In the genomic region with DNA sequence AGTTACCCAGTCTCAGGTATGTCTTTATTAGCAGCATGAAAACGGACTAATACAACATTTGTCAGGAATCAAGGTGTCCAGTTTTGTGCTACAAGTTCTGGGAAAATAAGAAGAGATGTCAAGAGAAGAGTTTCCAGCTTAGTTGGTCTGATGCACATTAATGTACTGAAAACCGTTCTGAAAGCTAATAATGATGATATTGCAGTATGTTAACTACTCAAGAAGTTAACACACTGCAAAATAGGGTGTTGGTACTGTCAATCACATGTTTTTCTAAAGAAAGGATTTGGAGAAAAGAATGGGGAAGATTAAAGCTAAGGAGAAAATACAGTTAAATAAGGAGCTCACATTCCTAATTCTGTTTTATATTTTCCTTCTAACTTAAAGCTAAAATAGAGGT, we compare ENCODE assay signal across 13 cellular contexts.
DNase-seq lines count a peak whose midpoint lies in the region; TF ChIP-seq lines count a peak whose summit lies in the region.
"Had no signal": no experiment of that assay in that cellular context is flagged by ENCODE, and none has a peak within 500 bp of the region (broad histone marks: within the 10 kb centered on the region; RNA-seq: fewer than 3 reads in every experiment).

No MANE protein-coding gene starts in this region.

- H4K8ac ChIP-seq in mesendoderm (ENCODE audit: low read depth, low read length), result no peak overlapping the region

- peak overlapping the region; percentile 51 for H3K27ac Mint-ChIP-seq in MCF 10A (ENCODE audit: low read depth, unreplicated experiment)
- peak overlapping the region; percentile 52 for H3K27ac Mint-ChIP-seq in mesothelial cell of epicardium
- H3K27ac Mint-ChIP-seq: IgD-negative memory B cell had no signal

- H2BK5ac ChIP-seq in mesendoderm (ENCODE audit: low read length), result no peak overlapping the region

- no peak overlapping the region for H3K56ac ChIP-seq in mesendoderm (ENCODE audit: low read length)

- POLR2A ChIA-PET in MCF 10A (lab: Yijun Ruan, JAX), result interaction anchor here (0.6 to 0.8 kb wide), 2 partner anchors 30 to 814 kb away, joined by 3 to 4 read pairs; no protein-coding TSS in a partner anchor

- H3K23ac ChIP-seq in mesendoderm (ENCODE audit: low read length), result no peak overlapping the region

- no peaks in the 10 kb centered on the region for H3K27me3 Mint-ChIP-seq in MCF 10A (ENCODE audit: insufficient read depth, unreplicated experiment)
- no peaks in the 10 kb centered on the region for H3K27me3 Mint-ChIP-seq in mesothelial cell of epicardium (ENCODE audit: low read depth)
- H3K27me3 Mint-ChIP-seq: IgD-negative memory B cell had no signal

- DNase-seq in MCF 10A (ENCODE audit: unreplicated experiment) (no peak), breast epithelium (ENCODE audit: low spot score in 2 of 2) (no peak), adipocyte (ENCODE audit: low read depth) (no peak), mesothelial cell of epicardium (ENCODE audit: low spot score in 2 of 2, unreplicated experiment in 2 of 2) (no peak), uterus (no peak), mesendoderm (no peak), NCI-H524 (lab: John Stamatoyannopoulos, UW) (no peak)
- no peak for DNase-seq in activated CD4-positive, alpha-beta T cell treated with anti-CD3 and anti-CD28 coated beads, Interleukin-2, amount 50 U/mL, for 1 hour
- DNase-seq: NCI-H187 treated with DMSO at 0.1 percent for 48 hours had no signal

- H2BK15ac ChIP-seq in mesendoderm (replicated peaks; ENCODE audit: low read depth), result no peak overlapping the region

- no peaks in the 10 kb centered on the region for H3K79me1 ChIP-seq in mesendoderm (ENCODE audit: low read length)

- H3K18ac ChIP-seq in mesendoderm (ENCODE audit: low read length), result no peak overlapping the region

- H3K4me3 ChIP-seq in breast epithelium, result no peak overlapping the region
- H3K4me3 ChIP-seq in adipocyte (ENCODE audit: low read length), result no peak overlapping the region
- H3K4me3 ChIP-seq in uterus, result no peak overlapping the region
- no peak overlapping the region for H3K4me3 ChIP-seq in mesendoderm (ENCODE audit: low read length)
- H3K4me3 ChIP-seq: BLaER1, SJCRH30 had no signal

- H2BK120ac ChIP-seq in mesendoderm (ENCODE audit: low read depth, low read length), result no peak overlapping the region

- no peaks in the 10 kb centered on the region for H3K79me2 ChIP-seq in mesendoderm (ENCODE audit: control insufficient read depth, insufficient read depth, low read length)

- intact Hi-C loops in MCF 10A (cut with micrococcal nuclease) (loop anchor here (2.0 to 5.0 kb wide), 7 partner anchors 93 to 1084 kb away; a partner anchor contains a TSS), breast epithelium (cut with DNase I; ENCODE audit: low total_unique reads) (no loop called here), uterus (cut with DNase I; ENCODE audit: low total_unique reads) (no loop called here)

- no peaks in the 10 kb centered on the region for H3K4me1 ChIP-seq in breast epithelium
- peaks cover 43% of the 10 kb centered on the region for H3K4me1 ChIP-seq in adipocyte (ENCODE audit: control insufficient read depth, insufficient read depth, low read length)
- no peaks in the 10 kb centered on the region for H3K4me1 ChIP-seq in uterus
- no peaks in the 10 kb centered on the region for H3K4me1 ChIP-seq in mesendoderm (ENCODE audit: control insufficient read depth, low read depth, low read length)

- no peak overlapping the region for H3K4me3 Mint-ChIP-seq in MCF 10A (ENCODE audit: unreplicated experiment)
- no peak overlapping the region for H3K4me3 Mint-ChIP-seq in mesothelial cell of epicardium
- H3K4me3 Mint-ChIP-seq: IgD-negative memory B cell had no signal

- H3K4ac ChIP-seq in mesendoderm (ENCODE audit: low read depth, low read length), result no peak overlapping the region

- H3K4me1 Mint-ChIP-seq in MCF 10A (ENCODE audit: insufficient read depth, unreplicated experiment) (peaks cover 11% of the 10 kb centered on the region), mesothelial cell of epicardium (peaks cover 40% of the 10 kb centered on the region)

- peak overlapping the region; percentile 75 for H3K9ac ChIP-seq in adipocyte (ENCODE audit: low read length)
- H3K9ac ChIP-seq in mesendoderm (ENCODE audit: low read length), result no peak overlapping the region
- H3K9ac ChIP-seq: BLaER1 had no signal

- CTCF ChIA-PET in MCF 10A (lab: Yijun Ruan, JAX), result interaction anchor here (0.5 to 2.9 kb wide), 34 partner anchors 8 to 1816 kb away, joined by 3 to 24 read pairs (median 4); no protein-coding TSS in a partner anchor

- no peaks in the 10 kb centered on the region for H3K9me3 ChIP-seq in breast epithelium
- H3K9me3 ChIP-seq in adipocyte (ENCODE audit: control insufficient read depth, low read length), result no peaks in the 10 kb centered on the region
- H3K9me3 ChIP-seq in uterus, result no peaks in the 10 kb centered on the region
- H3K9me3 ChIP-seq: SJCRH30 had no signal

- WGBS in mesendoderm (ENCODE audit: extremely low coverage, insufficient coverage, low lambda C conversion rate), result no CpG with 5 or more reads among the region's 2 CpGs

- H3K36me3 ChIP-seq in breast epithelium, result no peaks in the 10 kb centered on the region
- H3K36me3 ChIP-seq in adipocyte (ENCODE audit: control insufficient read depth, insufficient read depth, low read length, severe bottlenecking), result no peaks in the 10 kb centered on the region
- H3K36me3 ChIP-seq in uterus, result no peaks in the 10 kb centered on the region
- H3K36me3 ChIP-seq in mesendoderm (ENCODE audit: control insufficient read depth, insufficient read depth, low read length), result no peaks in the 10 kb centered on the region
- H3K36me3 ChIP-seq: BLaER1, SJCRH30 had no signal

- no peak overlapping the region for H4K5ac ChIP-seq in mesendoderm (ENCODE audit: low read length)

- H2AK5ac ChIP-seq in mesendoderm (ENCODE audit: low read length), result no peak overlapping the region

- no peak overlapping the region for H3K4me2 ChIP-seq in mesendoderm (ENCODE audit: low read length)
- H3K4me2 ChIP-seq: BLaER1 had no signal

- no peaks in the 10 kb centered on the region for H3K27me3 ChIP-seq in breast epithelium
- no peaks in the 10 kb centered on the region for H3K27me3 ChIP-seq in adipocyte (replicated peaks; ENCODE audit: control insufficient read depth, insufficient read depth, low read length)
- H3K27me3 ChIP-seq in uterus, result no peaks in the 10 kb centered on the region
- no peaks in the 10 kb centered on the region for H3K27me3 ChIP-seq in mesendoderm (ENCODE audit: insufficient read depth, low read length, poor library complexity)
- H3K27me3 ChIP-seq: BLaER1, SJCRH30 had no signal

- H3K36me3 Mint-ChIP-seq in MCF 10A (ENCODE audit: insufficient read depth, unreplicated experiment), result no peaks in the 10 kb centered on the region
- H3K36me3 Mint-ChIP-seq in mesothelial cell of epicardium, result peaks cover 9% of the 10 kb centered on the region
- H3K36me3 Mint-ChIP-seq: IgD-negative memory B cell had no signal

- TF ChIP-seq CTCF in MCF 10A (IDR thresholded peaks at IDR 0.05; ENCODE audit: unreplicated experiment) (no peak), breast epithelium (IDR thresholded peaks at IDR 0.05) (no peak), mesothelial cell of epicardium (IDR thresholded peaks at IDR 0.05; ENCODE audit: unreplicated experiment) (no peak), uterus (IDR thresholded peaks at IDR 0.05) (no peak)

- no peak for TF ChIP-seq POLR2A in breast epithelium (IDR thresholded peaks at IDR 0.05)
- no peak for TF ChIP-seq POLR2A in uterus (IDR thresholded peaks at IDR 0.05)

- H3K27ac ChIP-seq in breast epithelium, result no peak overlapping the region
- H3K27ac ChIP-seq in uterus, result peak overlapping the region; percentile 31 to 56
- no peak overlapping the region for H3K27ac ChIP-seq in mesendoderm (ENCODE audit: low read depth, low read length)
- H3K27ac ChIP-seq: 22Rv1, BLaER1, SJCRH30 had no signal

- H3K9me3 Mint-ChIP-seq in MCF 10A (ENCODE audit: unreplicated experiment) (no peaks in the 10 kb centered on the region), mesothelial cell of epicardium (peaks cover 12% of the 10 kb centered on the region)

- no TSS peak for BruUV-seq in MCF 10A (replicated peaks; lab: Mats Ljungman, UMichigan)

Comparison
In these comparisons a context has a peak if more than half of its experiments do, and no peak if none do; other contexts are left out.
1. H3K27ac ChIP-seq: peak in uterus (2 of 2); none in breast epithelium (0 of 2) and mesendoderm (single experiment).